In genomic region chr1:219152759-219153158, GRCh38 we compare ENCODE assay signal across 23 cellular contexts. TPM values are rescaled to one million over a fixed set of nuclear protein-coding genes. Genes with fewer than 3 reads are reported as not detected.
DNase-seq lines count a peak whose midpoint lies in the region; ATAC-seq lines count a peak whose summit lies in the region.
"Had no signal": no experiment of that assay in that cellular context is flagged by ENCODE, and none has a peak within 500 bp of the region (broad histone marks: within the 10 kb centered on the region; RNA-seq: fewer than 3 reads in every experiment).

No MANE protein-coding gene starts in this region.

- no peak overlapping the region for H3K4me3 ChIP-seq in mesendoderm (ENCODE audit: low read length)

- H3K23ac ChIP-seq in mesendoderm (ENCODE audit: low read length) = no peak overlapping the region

- no peak overlapping the region for H2BK120ac ChIP-seq in mesendoderm (ENCODE audit: low read depth, low read length)

- H3K36me3 ChIP-seq in mesendoderm (ENCODE audit: control insufficient read depth, insufficient read depth, low read length) = no peaks in the 10 kb centered on the region

- no peak overlapping the region for H3K4me2 ChIP-seq in mesendoderm (ENCODE audit: low read length)

- H3K9me3 Mint-ChIP-seq in activated T-helper 2 cell treated with anti-CD3 and anti-CD28 coated beads, Interferon-gamma antibody, Interleukin-2, Interleukin-4, amounts not matched to agents 10 μg/mL and 5 μg/mL and 100 μg/mL, durations not matched to agents 14 hours and 24 hours and 36 hours = no peaks in the 10 kb centered on the region
- H3K9me3 Mint-ChIP-seq: HFFc6 had no signal

- H3K4me3 Mint-ChIP-seq in activated T-helper 2 cell treated with anti-CD3 and anti-CD28 coated beads, Interferon-gamma antibody, Interleukin-2, Interleukin-4, amounts not matched to agents 10 μg/mL and 5 μg/mL and 100 μg/mL, durations not matched to agents 14 hours and 24 hours and 36 hours (ENCODE audit: low read depth) = no peak overlapping the region
- H3K4me3 Mint-ChIP-seq: HFFc6 had no signal

- no CpG with 5 or more reads among the region's 3 CpGs for WGBS in mesendoderm (ENCODE audit: extremely low coverage, insufficient coverage, low lambda C conversion rate)

- no peak overlapping the region for H2BK5ac ChIP-seq in mesendoderm (ENCODE audit: low read length)

- peaks cover 2% of the 10 kb centered on the region for H3K27me3 Mint-ChIP-seq in activated T-helper 2 cell treated with anti-CD3 and anti-CD28 coated beads, Interferon-gamma antibody, Interleukin-2, Interleukin-4, amounts not matched to agents 10 μg/mL and 5 μg/mL and 100 μg/mL, durations not matched to agents 14 hours and 24 hours and 36 hours (ENCODE audit: low read depth)

- H3K4ac ChIP-seq in mesendoderm (ENCODE audit: low read depth, low read length) = no peak overlapping the region

- no peaks in the 10 kb centered on the region for H3K27me3 ChIP-seq in mesendoderm (ENCODE audit: insufficient read depth, low read length, poor library complexity)

- no peaks in the 10 kb centered on the region for H3K79me2 ChIP-seq in mesendoderm (ENCODE audit: control insufficient read depth, insufficient read depth, low read length)

- no peaks in the 10 kb centered on the region for H3K4me1 Mint-ChIP-seq in activated T-helper 2 cell treated with anti-CD3 and anti-CD28 coated beads, Interferon-gamma antibody, Interleukin-2, Interleukin-4, amounts not matched to agents 10 μg/mL and 5 μg/mL and 100 μg/mL, durations not matched to agents 14 hours and 24 hours and 36 hours (ENCODE audit: low read depth)

- no peak overlapping the region for H3K9ac ChIP-seq in mesendoderm (ENCODE audit: low read length)

- H2AK5ac ChIP-seq in mesendoderm (ENCODE audit: low read length) = no peak overlapping the region

- no peak overlapping the region for H4K8ac ChIP-seq in mesendoderm (ENCODE audit: low read depth, low read length)

- no peak overlapping the region for H3K27ac Mint-ChIP-seq in activated T-helper 2 cell treated with anti-CD3 and anti-CD28 coated beads, Interferon-gamma antibody, Interleukin-2, Interleukin-4, amounts not matched to agents 10 μg/mL and 5 μg/mL and 100 μg/mL, durations not matched to agents 14 hours and 24 hours and 36 hours
- H3K27ac Mint-ChIP-seq: HFFc6 had no signal

- DNase-seq in mesendoderm = peak; percentile 2
- no peak for DNase-seq in activated T-helper 2 cell treated with anti-CD3 and anti-CD28 coated beads, Interferon-gamma antibody, Interleukin-2, Interleukin-4, amounts not matched to agents 10 μg/mL and 5 μg/mL and 100 μg/mL, durations not matched to agents 14 hours and 24 hours and 36 hours (ENCODE audit: low spot score)
- no peak for DNase-seq in activated CD4-positive, alpha-beta T cell treated with anti-CD3 and anti-CD28 coated beads, Interleukin-2, amount 50 U/mL, for 1 hour
- no peak for DNase-seq in C1 segment of cervical spinal cord (lab: John Stamatoyannopoulos, UW)
- DNase-seq: ACHN, DMS79, H7, HFFc6, IMR-90, Kasumi-1, MM.1S, NCI-H1092, NCI-H2081, NCI-H2171 treated with DMSO at 0.1 percent for 48 hours, NCI-H510A, NCI-H774, Right ventricle myocardium superior, T-helper 1 cell had no signal

- no peak overlapping the region for H3K18ac ChIP-seq in mesendoderm (ENCODE audit: low read length)

- H3K56ac ChIP-seq in mesendoderm (ENCODE audit: low read length) = no peak overlapping the region

- no peak overlapping the region for H3K27ac ChIP-seq in mesendoderm (ENCODE audit: low read depth, low read length)
- H3K27ac ChIP-seq: C4-2B, HL-60 had no signal

- ATAC-seq in GM19463 (IDR thresholded peaks at IDR 0.05; ENCODE audit: unreplicated experiment) = peak; percentile 65
- peak; percentile 48 for ATAC-seq in HG02623 (IDR thresholded peaks at IDR 0.05; ENCODE audit: unreplicated experiment)
- peak; percentile 48 for ATAC-seq in HG03469 (IDR thresholded peaks at IDR 0.05; ENCODE audit: unreplicated experiment)

- H3K79me1 ChIP-seq in mesendoderm (ENCODE audit: low read length) = no peaks in the 10 kb centered on the region

- H3K36me3 Mint-ChIP-seq in activated T-helper 2 cell treated with anti-CD3 and anti-CD28 coated beads, Interferon-gamma antibody, Interleukin-2, Interleukin-4, amounts not matched to agents 10 μg/mL and 5 μg/mL and 100 μg/mL, durations not matched to agents 14 hours and 24 hours and 36 hours (ENCODE audit: low read depth) = no peaks in the 10 kb centered on the region

- intact Hi-C loops in activated T-helper 2 cell treated with anti-CD3 and anti-CD28 coated beads, Interferon-gamma antibody, Interleukin-2, Interleukin-4, amounts not matched to agents 10 μg/mL and 5 μg/mL and 100 μg/mL, durations not matched to agents 14 hours and 24 hours and 36 hours (cut with micrococcal nuclease) = no loop called here

- no peak overlapping the region for H4K5ac ChIP-seq in mesendoderm (ENCODE audit: low read length)

- H3K4me1 ChIP-seq in mesendoderm (ENCODE audit: control insufficient read depth, low read depth, low read length) = no peaks in the 10 kb centered on the region

- no peak overlapping the region for H2BK15ac ChIP-seq in mesendoderm (replicated peaks; ENCODE audit: low read depth)

RNA-seq across cellular contexts. Expression of gene LYPLAL1, which starts 20.9 kb away (rescaled TPM):
- 17.7 TPM for polyA plus RNA-seq in mesendoderm (2013, experiment 1 of 2)
- polyA plus RNA-seq in mesendoderm (2013, experiment 2 of 2) = 17.4 TPM
- total RNA-seq in activated T-helper 2 cell treated with anti-CD3 and anti-CD28 coated beads, Interferon-gamma antibody, Interleukin-2, Interleukin-4, amounts not matched to agents 10 μg/mL and 5 μg/mL and 100 μg/mL, durations not matched to agents 14 hours and 24 hours and 36 hours = 21.2 and 23.7 TPM in 2 replicates
